Comparison of ENCODE assay signal across 8 cellular contexts in genomic region chr9:757246-757881, GRCh38.
DNase-seq lines count a peak whose midpoint lies in the region; ATAC-seq, FAIRE-seq and TF ChIP-seq lines count a peak whose summit lies in the region.

No MANE protein-coding gene starts in this region.

- intact Hi-C loops in activated CD4-positive, alpha-beta T cell treated with anti-CD3 and anti-CD28 coated beads for 36 hours (cut with DNase I, micrococcal nuclease): loop anchor here in 1 of 2 experiments (2.0 kb wide), 1 partner anchor 143 kb away; no protein-coding TSS in a partner anchor

- peak; percentile 88 to 90 for TF ChIP-seq RAD21 in liver (IDR thresholded peaks at IDR 0.05)

- FAIRE-seq in bronchial epithelial cell (lab: Jason Lieb, UNC): no peak

- no peaks in the 10 kb centered on the region for H3K9me3 ChIP-seq in liver (ENCODE audit: control insufficient read depth in 4 of 4, low read length in 3 of 4)

- peaks cover 4% of the 10 kb centered on the region for H3K27me3 Mint-ChIP-seq in activated CD4-positive, alpha-beta T cell treated with anti-CD3 and anti-CD28 coated beads for 36 hours

- no peak overlapping the region for H3K27ac ChIP-seq in liver (ENCODE audit: low read depth in 1 of 2, low read length in 2 of 2)

- H3K27me3 ChIP-seq in bronchial epithelial cell (ENCODE audit: control insufficient read depth, insufficient read depth, low read length) (no peaks in the 10 kb centered on the region), liver (ENCODE audit: control insufficient read depth in 4 of 4, insufficient read depth in 4 of 4, low read length in 3 of 4) (no peaks in the 10 kb centered on the region)

- DNase-seq in activated CD4-positive, alpha-beta T cell treated with anti-CD3 and anti-CD28 coated beads for 36 hours: peak; percentile 21
- DNase-seq in activated CD4-positive, alpha-beta T cell treated with anti-CD3 and anti-CD28 coated beads, Interleukin-2, amount 50 U/mL, for 1 hour: no peak
- DNase-seq in NCI-H226: peak; percentile 45
- DNase-seq in bronchial epithelial cell (ENCODE audit: low read depth): peak; percentile 46
- DNase-seq in GM19238 (ENCODE audit: insufficient read length, low spot score): no peak
- DNase-seq in epidermal melanocyte (ENCODE audit: insufficient read length, low spot score): no peak

- H3K27ac Mint-ChIP-seq in activated CD4-positive, alpha-beta T cell treated with anti-CD3 and anti-CD28 coated beads for 36 hours: no peak overlapping the region

- POLR2A ChIA-PET in activated CD4-positive, alpha-beta T cell treated with anti-CD3 and anti-CD28 coated beads for 36 hours (lab: Charles Lee): no interaction called here

- no peaks in the 10 kb centered on the region for H3K36me3 Mint-ChIP-seq in activated CD4-positive, alpha-beta T cell treated with anti-CD3 and anti-CD28 coated beads for 36 hours (ENCODE audit: low read depth)

- no peaks in the 10 kb centered on the region for H3K36me3 ChIP-seq in bronchial epithelial cell (ENCODE audit: control insufficient read depth, insufficient read depth, low read length)
- H3K36me3 ChIP-seq in liver (ENCODE audit: control insufficient read depth in 4 of 4, insufficient read depth in 3 of 4, low read depth in 1 of 4, low read length in 3 of 4): peaks cover 0 to 3% (median 0%) of the 10 kb centered on the region in 4 donors

- H3K4me1 ChIP-seq in liver (ENCODE audit: control insufficient read depth in 4 of 4, insufficient read depth in 4 of 4, low read length in 3 of 4): peaks cover 0 to 17% (median 2%) of the 10 kb centered on the region in 4 donors

- CTCF ChIA-PET in activated CD4-positive, alpha-beta T cell treated with anti-CD3 and anti-CD28 coated beads for 36 hours (lab: Charles Lee): interaction anchor here (1.5 kb wide), 1 partner anchor 154 kb away, joined by 3 read pairs; no protein-coding TSS in a partner anchor

- peak; percentile 30 for ATAC-seq in activated CD4-positive, alpha-beta T cell treated with anti-CD3 and anti-CD28 coated beads for 36 hours
- ATAC-seq in HG03521 (IDR thresholded peaks at IDR 0.05; ENCODE audit: unreplicated experiment): no peak

- 71% methylated on average over 13 of the region's 13 CpGs for WGBS in liver

- no peak overlapping the region for H3K9ac ChIP-seq in liver (ENCODE audit: low read depth in 1 of 2, low read length in 2 of 2)

- no peaks in the 10 kb centered on the region for H3K9me3 Mint-ChIP-seq in activated CD4-positive, alpha-beta T cell treated with anti-CD3 and anti-CD28 coated beads for 36 hours (ENCODE audit: low read depth)

- H3K4me3 ChIP-seq in bronchial epithelial cell (ENCODE audit: low read depth, low read length) (no peak overlapping the region), liver (ENCODE audit: low read depth in 1 of 3, low read length in 3 of 3) (no peak overlapping the region)

- peaks cover 7% of the 10 kb centered on the region for H3K4me1 Mint-ChIP-seq in activated CD4-positive, alpha-beta T cell treated with anti-CD3 and anti-CD28 coated beads for 36 hours

- TF ChIP-seq CTCF in bronchial epithelial cell (IDR thresholded peaks at IDR 0.05; ENCODE audit: insufficient read depth, low read length, severe bottlenecking): peak; percentile 56
- peak; percentile 61 for TF ChIP-seq CTCF in liver (IDR thresholded peaks at IDR 0.05; ENCODE audit: low read depth, low read length, missing input control)

- no peak overlapping the region for H3K4me3 Mint-ChIP-seq in activated CD4-positive, alpha-beta T cell treated with anti-CD3 and anti-CD28 coated beads for 36 hours

TF ChIP-seq in liver, 16 proteins besides CTCF, POLR2A, EP300 and RAD21:
- TF ChIP-seq SP1 (IDR thresholded peaks at IDR 0.05) (no peak), MAX (IDR thresholded peaks at IDR 0.05) (no peak), NR2F2 (IDR thresholded peaks at IDR 0.05) (no peak), TAF1 (conservative IDR thresholded peaks at IDR 0.05) (no peak), EGR1 (IDR thresholded peaks at IDR 0.05; ENCODE audit: low read depth in 2 of 2) (no peak), FOXA1 (IDR thresholded peaks at IDR 0.05) (no peak)

Comparison
In these comparisons a context has a peak if more than half of its experiments do, and no peak if none do; other contexts are left out.
1. DNase-seq: peak in activated CD4-positive, alpha-beta T cell treated with anti-CD3 and anti-CD28 coated beads for 36 hours (single experiment), NCI-H226 (single experiment) and bronchial epithelial cell (single experiment); none in activated CD4-positive, alpha-beta T cell treated with anti-CD3 and anti-CD28 coated beads, Interleukin-2, amount 50 U/mL, for 1 hour (single experiment), GM19238 (single experiment) and epidermal melanocyte (single experiment).